In genomic region chr10:35668865-35669650, GRCh38 we compare ENCODE assay signal across 1 cellular context.
A peak's percentile ranks its signal among the peaks of the same experiment; 100 is the strongest.
TF ChIP-seq lines count a peak whose summit lies in the region.

No MANE protein-coding gene starts in this region.

TF ChIP-seq in GM12878, 131 proteins besides CTCF, POLR2A, EP300 and RAD21 (continued from another document):
- TF ChIP-seq, protein P1, sequence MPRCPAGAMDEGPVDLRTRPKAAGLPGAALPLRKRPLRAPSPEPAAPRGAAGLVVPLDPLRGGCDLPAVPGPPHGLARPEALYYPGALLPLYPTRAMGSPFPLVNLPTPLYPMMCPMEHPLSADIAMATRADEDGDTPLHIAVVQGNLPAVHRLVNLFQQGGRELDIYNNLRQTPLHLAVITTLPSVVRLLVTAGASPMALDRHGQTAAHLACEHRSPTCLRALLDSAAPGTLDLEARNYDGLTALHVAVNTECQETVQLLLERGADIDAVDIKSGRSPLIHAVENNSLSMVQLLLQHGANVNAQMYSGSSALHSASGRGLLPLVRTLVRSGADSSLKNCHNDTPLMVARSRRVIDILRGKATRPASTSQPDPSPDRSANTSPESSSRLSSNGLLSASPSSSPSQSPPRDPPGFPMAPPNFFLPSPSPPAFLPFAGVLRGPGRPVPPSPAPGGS (IDR thresholded peaks at IDR 0.05; ENCODE audit: borderline replicate concordance, insufficient read depth, low read depth, low read length, poor library complexity, severe bottlenecking): peak; percentile 39
- no peak for TF ChIP-seq ATF3 (IDR thresholded peaks at IDR 0.05; ENCODE audit: borderline replicate concordance, extremely low read depth, low read depth, low read length)
